Comparison of ENCODE assay signal across 14 cellular contexts in genomic region chr10:85284778-85285397, GRCh38.
"Had no signal": no experiment of that assay in that cellular context is flagged by ENCODE, and none has a peak within 500 bp of the region (broad histone marks: within the 10 kb centered on the region; RNA-seq: fewer than 3 reads in every experiment).

No MANE protein-coding gene starts in this region.

- H3K9me3 ChIP-seq: suprapubic skin, thyroid gland had no signal

- H3K27ac ChIP-seq: coronary artery, heart right ventricle, right atrium auricular region, suprapubic skin, thyroid gland had no signal

- H3K27ac Mint-ChIP-seq: type B pancreatic cell had no signal

- H3K4me3 Mint-ChIP-seq: type B pancreatic cell had no signal

- H3K4me2 ChIP-seq: smooth muscle cell had no signal

- H3K27me3 Mint-ChIP-seq: type B pancreatic cell had no signal

- H3K4me3 ChIP-seq: coronary artery, heart right ventricle, right atrium auricular region, smooth muscle cell, suprapubic skin, thyroid gland had no signal

- H3K27me3 ChIP-seq: right atrium auricular region, suprapubic skin, thyroid gland had no signal

- H3K36me3 Mint-ChIP-seq: type B pancreatic cell had no signal

- H3K4me1 ChIP-seq: heart right ventricle, right atrium auricular region, suprapubic skin had no signal

- DNase-seq: central memory CD4-positive, alpha-beta T cell; effector CD4-positive, alpha-beta T cell; heart right ventricle; islet precursor cell; midbrain; posterior cingulate gyrus; stimulated activated CD4-positive, alpha-beta T cell treated with anti-CD3 and anti-CD28 coated beads, Interleukin-2, amount 100 ng/mL, for 48 hours; stimulated activated naive CD4-positive, alpha-beta T cell treated with Interleukin-2 at 50 U/mL for 16 hours; thyroid gland had no signal

- H3K36me3 ChIP-seq: heart right ventricle, right atrium auricular region, suprapubic skin, thyroid gland had no signal
